18 cellular contexts compared by ENCODE assay signal in the genomic region with DNA sequence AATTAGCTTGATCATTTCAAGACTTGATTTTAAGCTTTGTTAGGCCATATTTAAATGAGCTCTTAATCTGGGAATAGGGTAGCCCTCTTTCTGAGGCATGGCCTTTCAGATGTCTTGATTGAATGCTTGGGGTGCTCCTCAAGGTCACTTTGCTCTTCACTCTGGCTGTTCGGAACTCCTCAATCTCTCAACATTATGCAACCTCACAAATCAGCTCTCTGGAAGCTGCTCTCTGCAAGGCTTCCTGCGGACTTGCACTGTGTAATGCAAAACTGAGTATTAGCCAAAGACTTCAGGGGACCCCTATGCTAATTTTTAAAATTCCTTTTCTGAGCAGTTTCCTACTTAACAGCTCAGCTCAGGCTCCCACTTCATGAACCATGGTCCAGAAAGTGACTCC.
A peak's percentile ranks its signal among the peaks of the same experiment; 100 is the strongest.
DNase-seq lines count a peak whose midpoint lies in the region; FAIRE-seq and TF ChIP-seq lines count a peak whose summit lies in the region.
"Had no signal": no experiment of that assay in that cellular context is flagged by ENCODE, and none has a peak within 500 bp of the region (broad histone marks: within the 10 kb centered on the region; RNA-seq: fewer than 3 reads in every experiment).

No MANE protein-coding gene starts in this region.

- peaks cover 5 to 8% of the 10 kb centered on the region in 2 experiments; a peak in 4 of 5 replicates for H3K9me3 Mint-ChIP-seq in H9
- peaks cover 2% of the 10 kb centered on the region for H3K9me3 Mint-ChIP-seq in neural progenitor cell

- TF ChIP-seq POLR2A in H1 (IDR thresholded peaks at IDR 0.05; ENCODE audit: control extremely low read depth in 1 of 2, low read depth in 2 of 2, low read length in 2 of 2): no peak

- H3K9me3 ChIP-seq in H9 (ENCODE audit: control insufficient read depth, low read depth, low read length) (no peaks in the 10 kb centered on the region), H1 (ENCODE audit: insufficient read depth in 2 of 2, low read depth in 1 of 2, low read length in 1 of 2) (peaks cover 0 to 8% of the 10 kb centered on the region in 2 experiments; a peak in 2 of 4 replicates), iPS DF 6.9 (ENCODE audit: control insufficient read depth, insufficient read depth, low read length) (no peaks in the 10 kb centered on the region), neural progenitor cell (ENCODE audit: low read depth) (no peaks in the 10 kb centered on the region), left ventricle myocardium inferior (replicated peaks) (no peaks in the 10 kb centered on the region)

- H4K5ac ChIP-seq in H9 (ENCODE audit: insufficient read length, low read depth, low read length) (no peak overlapping the region), H1 (ENCODE audit: insufficient read length, low read depth, low read length) (no peak overlapping the region)

- H3K4me3 Mint-ChIP-seq in H9 (no peak overlapping the region), neural progenitor cell (no peak overlapping the region)
- H3K4me3 Mint-ChIP-seq: CD4-positive, CD25-positive, alpha-beta regulatory T cell; IgD-negative memory B cell had no signal

- H3K36me3 Mint-ChIP-seq in H9 (ENCODE audit: insufficient read depth in 1 of 3, low read depth in 3 of 3) (peaks cover 4 to 14% (median 13%) of the 10 kb centered on the region in 3 experiments; a peak in 6 of 7 replicates), neural progenitor cell (peaks cover 2% of the 10 kb centered on the region)
- H3K36me3 Mint-ChIP-seq: CD4-positive, CD25-positive, alpha-beta regulatory T cell; IgD-negative memory B cell had no signal

- POLR2A ChIA-PET in H1 (lab: Charles Lee; ENCODE audit: partially characterized antibody): no interaction called here

- peak overlapping the region in 1 of 4 experiments; percentile 28; a peak in 1 of 8 replicates for H3K4me3 ChIP-seq in H1 (ENCODE audit: extremely low read depth in 1 of 4, insufficient read depth in 2 of 4, low read depth in 3 of 4, low read length in 4 of 4)
- H3K4me3 ChIP-seq in iPS DF 6.9 (ENCODE audit: low read length): no peak overlapping the region
- H3K4me3 ChIP-seq in neural progenitor cell: no peak overlapping the region
- no peak overlapping the region for H3K4me3 ChIP-seq in left ventricle myocardium inferior
- H3K4me3 ChIP-seq: BLaER1 treated with 17β-estradiol and CSF1 and Interleukin-3, amounts not matched to agents 10 nM and 100 nM had no signal

- H3F3A ChIP-seq in neural progenitor cell (ENCODE audit: low read depth): no peaks in the 10 kb centered on the region

- no CpG with 5 or more reads among the region's 2 CpGs for WGBS in H9 (ENCODE audit: extremely low coverage, insufficient read length, low lambda C conversion rate)
- WGBS in H1 (ENCODE audit: extremely low coverage in 1 of 2, insufficient coverage in 1 of 2, insufficient read length in 1 of 2, insufficient replicate concordance in 2 of 2, low coverage in 1 of 2, low lambda C conversion rate in 2 of 2, missing lambda C conversion rate in 1 of 2), 2 experiments: 11% methylated on average over 2 of the region's 2 CpGs; no CpG with 5 or more reads in 1 of the 2 experiments
- no CpG with 5 or more reads among the region's 2 CpGs for WGBS in iPS DF 6.9 (ENCODE audit: insufficient coverage, insufficient read length)

- H4K20me1 ChIP-seq in H9 (ENCODE audit: control insufficient read depth, insufficient read depth, insufficient read length) (no peaks in the 10 kb centered on the region), H1 (replicated peaks in 1 of 2; ENCODE audit: control insufficient read depth in 1 of 2, insufficient read depth in 2 of 2, low read length in 2 of 2) (no peaks in the 10 kb centered on the region), neural progenitor cell (ENCODE audit: low read depth) (no peaks in the 10 kb centered on the region)
- H4K20me1 ChIP-seq: BLaER1 treated with 17β-estradiol and CSF1 and Interleukin-3, amounts not matched to agents 10 nM and 100 nM had no signal

- H3K36me3 ChIP-seq in H1 (ENCODE audit: control insufficient read depth in 2 of 4, insufficient read depth in 4 of 4, low read length in 3 of 4) (no peaks in the 10 kb centered on the region), iPS DF 6.9 (ENCODE audit: control insufficient read depth, insufficient read depth, low read length) (no peaks in the 10 kb centered on the region), neural progenitor cell (no peaks in the 10 kb centered on the region), left ventricle myocardium inferior (no peaks in the 10 kb centered on the region)
- H3K36me3 ChIP-seq: BLaER1 treated with 17β-estradiol and CSF1 and Interleukin-3, amounts not matched to agents 10 nM and 100 nM had no signal

- no peaks in the 10 kb centered on the region for H3K79me1 ChIP-seq in H9 (ENCODE audit: insufficient read depth, low read depth, low read length, poor library complexity, severe bottlenecking)
- no peaks in the 10 kb centered on the region for H3K79me1 ChIP-seq in H1 (ENCODE audit: low read depth, low read length)

- H3K4me2 ChIP-seq in H9 (ENCODE audit: insufficient read depth, insufficient read length, low read length): peak overlapping the region; percentile 31
- peak overlapping the region; percentile 40 to 51 for H3K4me2 ChIP-seq in H1 (ENCODE audit: insufficient read depth in 1 of 2, low read depth in 2 of 2, low read length in 2 of 2)
- H3K4me2 ChIP-seq in neural progenitor cell: no peak overlapping the region
- H3K4me2 ChIP-seq: BLaER1 treated with 17β-estradiol and CSF1 and Interleukin-3, amounts not matched to agents 10 nM and 100 nM had no signal

- H3K4ac ChIP-seq in H9 (ENCODE audit: low read depth, low read length): no peak overlapping the region
- no peak overlapping the region for H3K4ac ChIP-seq in H1 (replicated peaks; ENCODE audit: insufficient read length, low read depth, low read length)

- H3K14ac ChIP-seq in H9 (ENCODE audit: insufficient read depth, low read length) (no peak overlapping the region), H1 (ENCODE audit: insufficient read length) (no peak overlapping the region)

- FAIRE-seq in H1 (lab: Jason Lieb, UNC): peak; percentile 71
- FAIRE-seq: GM19239 had no signal

- TF ChIP-seq EP300 in H1 (IDR thresholded peaks at IDR 0.05; ENCODE audit: borderline replicate concordance in 1 of 2, low read depth in 2 of 2, low read length in 2 of 2): no peak

- peaks cover 33 to 35% of the 10 kb centered on the region in 2 experiments for H3K4me1 Mint-ChIP-seq in H9
- peaks cover 8% of the 10 kb centered on the region for H3K4me1 Mint-ChIP-seq in neural progenitor cell
- H3K4me1 Mint-ChIP-seq: CD4-positive, CD25-positive, alpha-beta regulatory T cell; IgD-negative memory B cell had no signal

- H2AK5ac ChIP-seq in H9 (ENCODE audit: insufficient read length, low read length) (no peak overlapping the region), H1 (ENCODE audit: low read depth, low read length) (no peak overlapping the region)

- H3K56ac ChIP-seq in H9 (ENCODE audit: insufficient read length, low read depth, low read length) (no peak overlapping the region), H1 (replicated peaks; ENCODE audit: insufficient read length, low read depth, low read length) (no peak overlapping the region)

- H2BK20ac ChIP-seq in H9 (ENCODE audit: low read depth, low read length, poor library complexity, severe bottlenecking) (no peak overlapping the region), H1 (ENCODE audit: low read length) (no peak overlapping the region)

- H3K18ac ChIP-seq in H9 (ENCODE audit: insufficient read length, low read depth, low read length): no peak overlapping the region
- H3K18ac ChIP-seq in H1 (ENCODE audit: extremely low read depth, low read length): no peak overlapping the region

- peaks cover 2% of the 10 kb centered on the region; the same call in 1 of the 2 replicates for H3K4me1 ChIP-seq in H9 (ENCODE audit: insufficient read depth, low read length)
- H3K4me1 ChIP-seq in H1 (replicated peaks in 1 of 4; ENCODE audit: control insufficient read depth in 3 of 4, insufficient read depth in 4 of 4, low read length in 3 of 4): peaks cover 0 to 11% (median 2%) of the 10 kb centered on the region in 4 experiments; a peak in 2 of 7 replicates
- peaks cover 2% of the 10 kb centered on the region; the same call in 1 of the 2 replicates for H3K4me1 ChIP-seq in iPS DF 6.9 (ENCODE audit: control insufficient read depth, insufficient read depth, low read length)
- H3K4me1 ChIP-seq in neural progenitor cell: peaks cover 6% of the 10 kb centered on the region
- H3K4me1 ChIP-seq in left ventricle myocardium inferior: no peaks in the 10 kb centered on the region
- H3K4me1 ChIP-seq: BLaER1 treated with 17β-estradiol and CSF1 and Interleukin-3, amounts not matched to agents 10 nM and 100 nM had no signal

- H2AFZ ChIP-seq in H9 (ENCODE audit: low read length) (no peak overlapping the region), H1 (ENCODE audit: low read length) (no peak overlapping the region), neural progenitor cell (replicated peaks) (peak overlapping the region; percentile 65)

- no peak overlapping the region for H3K23ac ChIP-seq in H9 (ENCODE audit: insufficient read length, low read depth, low read length)
- H3K23ac ChIP-seq in H1 (ENCODE audit: insufficient read length): no peak overlapping the region

- H2BK120ac ChIP-seq in H9 (ENCODE audit: low read depth, low read length, poor library complexity, severe bottlenecking): no peak overlapping the region
- no peak overlapping the region for H2BK120ac ChIP-seq in H1 (replicated peaks; ENCODE audit: low read depth, low read length)

- H3K23me2 ChIP-seq in H9 (ENCODE audit: insufficient read length, low read depth, low read length, poor library complexity, severe bottlenecking) (no peaks in the 10 kb centered on the region), H1 (ENCODE audit: low read depth, low read length) (peaks cover 2% of the 10 kb centered on the region; the same call in 1 of the 2 replicates)

- H2BK5ac ChIP-seq in H9 (ENCODE audit: insufficient read length, low read length) (no peak overlapping the region), H1 (ENCODE audit: low read depth, low read length) (no peak overlapping the region)

- TF ChIP-seq RAD21 in H1 (IDR thresholded peaks at IDR 0.05 in 1 of 2, conservative IDR thresholded peaks at IDR 0.05 in 1 of 2; ENCODE audit: low read depth in 2 of 2, low read length in 2 of 2): no peak

- intact Hi-C loops in left ventricle myocardium inferior (cut with micrococcal nuclease): no loop called here

- H2BK12ac ChIP-seq in H9 (ENCODE audit: insufficient read length, low read depth, low read length) (no peak overlapping the region), H1 (ENCODE audit: low read depth, low read length) (no peak overlapping the region)

- H3K27ac Mint-ChIP-seq in H9: peak overlapping the region in 2 of 3 experiments; percentile 68 to 94; a peak in 6 of 7 replicates
- H3K27ac Mint-ChIP-seq in neural progenitor cell: peak overlapping the region; percentile 21
- H3K27ac Mint-ChIP-seq: CD4-positive, CD25-positive, alpha-beta regulatory T cell; IgD-negative memory B cell had no signal

- H3K27me3 ChIP-seq in H9 (ENCODE audit: insufficient read depth, low read length) (no peaks in the 10 kb centered on the region), H1 (replicated peaks in 1 of 4; ENCODE audit: control insufficient read depth in 3 of 4, extremely low read depth in 1 of 4, insufficient read depth in 3 of 4, low read length in 3 of 4) (no peaks in the 10 kb centered on the region), iPS DF 6.9 (ENCODE audit: control insufficient read depth, insufficient read depth, low read length) (no peaks in the 10 kb centered on the region), neural progenitor cell (no peaks in the 10 kb centered on the region), left ventricle myocardium inferior (ENCODE audit: low read depth) (no peaks in the 10 kb centered on the region)
- H3K27me3 ChIP-seq: BLaER1 treated with 17β-estradiol and CSF1 and Interleukin-3, amounts not matched to agents 10 nM and 100 nM had no signal

- no peak for TF ChIP-seq CTCF in H9 (conservative IDR thresholded peaks at IDR 0.05)
- TF ChIP-seq CTCF in H1 (IDR thresholded peaks at IDR 0.05; ENCODE audit: control extremely low read depth in 1 of 3, insufficient read depth in 1 of 3, low read depth in 1 of 3, low read length in 3 of 3): no peak
- TF ChIP-seq CTCF in neural progenitor cell (IDR thresholded peaks at IDR 0.05): no peak
- no peak for TF ChIP-seq CTCF in left ventricle myocardium inferior (IDR thresholded peaks at IDR 0.05; ENCODE audit: borderline replicate concordance)

- no peak overlapping the region for H3T11ph ChIP-seq in H9 (ENCODE audit: low read length)

- H3K79me2 ChIP-seq in H9 (ENCODE audit: insufficient read depth, low read length) (no peaks in the 10 kb centered on the region), H1 (ENCODE audit: control insufficient read depth in 1 of 2, insufficient read depth in 2 of 2, low read length in 2 of 2) (no peaks in the 10 kb centered on the region), neural progenitor cell (ENCODE audit: low read depth) (no peaks in the 10 kb centered on the region)

- CTCF ChIA-PET in H1 (lab: Charles Lee; ENCODE audit: partially characterized antibody): interaction anchor here (0.6 kb wide), 1 partner anchor 213 kb away, joined by 3 read pairs; no protein-coding TSS in a partner anchor

- H4K91ac ChIP-seq in H9 (ENCODE audit: insufficient read length, low read depth, low read length) (no peak overlapping the region), H1 (replicated peaks; ENCODE audit: insufficient read length, low read length) (no peak overlapping the region)

- DNase-seq in H9 (no peak), H1 (ENCODE audit: low read depth in 1 of 2, low spot score in 2 of 2) (no peak), iPS DF 6.9 (ENCODE audit: low read depth, low spot score) (peak; percentile 27), neural progenitor cell (ENCODE audit: low spot score) (no peak), COR-L47 (lab: John Stamatoyannopoulos, UW) (no peak), NCI-H345 treated with DMSO at 0.1 percent for 48 hours (lab: John Stamatoyannopoulos, UW; ENCODE audit: unreplicated experiment) (no peak), NCI-H128 (lab: John Stamatoyannopoulos, UW; ENCODE audit: unreplicated experiment) (no peak), left ventricle myocardium inferior (no peak)
- DNase-seq: ACHN; Calu3; CD4-positive, CD25-positive, alpha-beta regulatory T cell; DMS 273 treated with DMSO at 0.1 percent for 48 hours; DMS79 treated with DMSO at 0.1 percent for 48 hours; EL; GDM1 had no signal

- H3K9ac ChIP-seq in H9 (ENCODE audit: extremely low read depth, insufficient read length, low read length): no peak overlapping the region
- no peak overlapping the region for H3K9ac ChIP-seq in H1 (replicated peaks in 1 of 4; ENCODE audit: extremely low read depth in 1 of 4, low read depth in 3 of 4, low read length in 3 of 4)
- H3K9ac ChIP-seq in neural progenitor cell: no peak overlapping the region
- H3K9ac ChIP-seq: BLaER1 treated with 17β-estradiol and CSF1 and Interleukin-3, amounts not matched to agents 10 nM and 100 nM had no signal

- no peaks in the 10 kb centered on the region for H3K27me3 Mint-ChIP-seq in H9 (ENCODE audit: low read depth)
- H3K27me3 Mint-ChIP-seq in neural progenitor cell (ENCODE audit: insufficient read depth, low read depth): peaks cover 3% of the 10 kb centered on the region
- H3K27me3 Mint-ChIP-seq: CD4-positive, CD25-positive, alpha-beta regulatory T cell; IgD-negative memory B cell had no signal

- H4K8ac ChIP-seq in H9 (replicated peaks; ENCODE audit: insufficient read length, low read depth, low read length): no peak overlapping the region
- H4K8ac ChIP-seq in H1 (ENCODE audit: extremely low read depth, insufficient read depth, low read length): no peak overlapping the region

- no peak overlapping the region for H2BK15ac ChIP-seq in H9 (ENCODE audit: low read depth, low read length)
- H2BK15ac ChIP-seq in H1 (ENCODE audit: low read length): no peak overlapping the region

- H3K27ac ChIP-seq in H9 (ENCODE audit: insufficient read length, low read depth, low read length) (no peak overlapping the region), H1 (ENCODE audit: low read depth, low read length) (no peak overlapping the region), iPS DF 6.9 (ENCODE audit: low read length) (no peak overlapping the region), neural progenitor cell (no peak overlapping the region), left ventricle myocardium inferior (replicated peaks) (no peak overlapping the region)
- H3K27ac ChIP-seq: BLaER1 treated with 17β-estradiol and CSF1 and Interleukin-3, amounts not matched to agents 10 nM and 100 nM had no signal
